In the genomic region with DNA sequence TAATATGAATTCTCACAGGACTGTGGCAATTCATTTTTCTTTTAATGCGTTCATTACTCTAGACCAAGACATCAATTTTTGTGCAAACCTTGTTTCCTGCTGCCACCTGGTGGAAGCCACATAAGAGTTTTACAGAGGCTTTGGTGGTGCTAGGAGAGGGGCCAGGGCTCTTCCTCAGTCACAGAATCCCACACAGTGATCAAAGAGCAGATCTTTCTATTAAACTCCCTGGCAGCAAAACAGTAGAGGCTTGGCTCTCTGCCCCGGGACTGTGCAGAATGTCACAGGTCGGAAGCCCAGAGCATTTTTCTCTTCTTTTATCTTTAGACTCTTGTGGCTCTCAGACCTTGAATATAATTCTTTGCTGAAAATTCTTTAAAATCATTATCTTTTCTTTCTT, we compare ENCODE assay signal across 8 cellular contexts.
A peak's percentile ranks its signal among the peaks of the same experiment; 100 is the strongest.
DNase-seq lines count a peak whose midpoint lies in the region; ATAC-seq and TF ChIP-seq lines count a peak whose summit lies in the region.

No MANE protein-coding gene starts in this region.

- H3K27ac Mint-ChIP-seq in stimulated activated effector memory CD8-positive, alpha-beta T cell treated with anti-CD3 and anti-CD28 coated beads, Interleukin-12 subunit alpha, Interleukin-12 subunit beta, amount 100 ng/mL, for 72 hours = no peak overlapping the region

- ATAC-seq in GM21447 (IDR thresholded peaks at IDR 0.05; ENCODE audit: unreplicated experiment) = peak; percentile 61
- no peak for ATAC-seq in stimulated activated effector memory CD8-positive, alpha-beta T cell treated with anti-CD3 and anti-CD28 coated beads, Interleukin-12 subunit alpha, Interleukin-12 subunit beta, amount 100 ng/mL, for 72 hours

- H3K36me3 Mint-ChIP-seq in stimulated activated effector memory CD8-positive, alpha-beta T cell treated with anti-CD3 and anti-CD28 coated beads, Interleukin-12 subunit alpha, Interleukin-12 subunit beta, amount 100 ng/mL, for 72 hours = no peaks in the 10 kb centered on the region

- no peak overlapping the region for H3K4me3 Mint-ChIP-seq in stimulated activated effector memory CD8-positive, alpha-beta T cell treated with anti-CD3 and anti-CD28 coated beads, Interleukin-12 subunit alpha, Interleukin-12 subunit beta, amount 100 ng/mL, for 72 hours

- TF ChIP-seq POLR2A in NB4 (IDR thresholded peaks at IDR 0.05; ENCODE audit: extremely low read depth, insufficient read length) = no peak

- DNase-seq in DMS 273 (lab: John Stamatoyannopoulos, UW; ENCODE audit: unreplicated experiment) (peak; percentile 81), NB4 (ENCODE audit: low read depth) (peak; percentile 63), SK-N-DZ (ENCODE audit: low spot score) (peak; percentile 84), fibroblast of peridontal ligament (ENCODE audit: extremely low read depth) (peak; percentile 78), occipital lobe (lab: John Stamatoyannopoulos, UW) (peak; percentile 61)
- no peak for DNase-seq in stimulated activated effector memory CD8-positive, alpha-beta T cell treated with anti-CD3 and anti-CD28 coated beads, Interleukin-12 subunit alpha, Interleukin-12 subunit beta, amount 100 ng/mL, for 72 hours (ENCODE audit: low spot score in 2 of 2)
- no peak for DNase-seq in activated naive CD4-positive, alpha-beta T cell (lab: John Stamatoyannopoulos, UW)

- no peaks in the 10 kb centered on the region for H3K9me3 Mint-ChIP-seq in stimulated activated effector memory CD8-positive, alpha-beta T cell treated with anti-CD3 and anti-CD28 coated beads, Interleukin-12 subunit alpha, Interleukin-12 subunit beta, amount 100 ng/mL, for 72 hours

- no peaks in the 10 kb centered on the region for H3K4me1 Mint-ChIP-seq in stimulated activated effector memory CD8-positive, alpha-beta T cell treated with anti-CD3 and anti-CD28 coated beads, Interleukin-12 subunit alpha, Interleukin-12 subunit beta, amount 100 ng/mL, for 72 hours

- no peak overlapping the region for H3K4me3 ChIP-seq in NB4 (ENCODE audit: low read depth, low read length)

- peak; percentile 72 for TF ChIP-seq CTCF in NB4 (IDR thresholded peaks at IDR 0.05; ENCODE audit: low read depth, low read length)

Comparison
In these comparisons a context has a peak if more than half of its experiments do, and no peak if none do; other contexts are left out.
1. DNase-seq: peak in DMS 273 (single experiment), NB4 (single experiment), SK-N-DZ (single experiment), fibroblast of peridontal ligament (single experiment) and occipital lobe (single experiment); none in stimulated activated effector memory CD8-positive, alpha-beta T cell treated with anti-CD3 and anti-CD28 coated beads, Interleukin-12 subunit alpha, Interleukin-12 subunit beta, amount 100 ng/mL, for 72 hours (0 of 2) and activated naive CD4-positive, alpha-beta T cell (0 of 4).